ENCODE assay signal across 11 cellular contexts in the genomic region with DNA sequence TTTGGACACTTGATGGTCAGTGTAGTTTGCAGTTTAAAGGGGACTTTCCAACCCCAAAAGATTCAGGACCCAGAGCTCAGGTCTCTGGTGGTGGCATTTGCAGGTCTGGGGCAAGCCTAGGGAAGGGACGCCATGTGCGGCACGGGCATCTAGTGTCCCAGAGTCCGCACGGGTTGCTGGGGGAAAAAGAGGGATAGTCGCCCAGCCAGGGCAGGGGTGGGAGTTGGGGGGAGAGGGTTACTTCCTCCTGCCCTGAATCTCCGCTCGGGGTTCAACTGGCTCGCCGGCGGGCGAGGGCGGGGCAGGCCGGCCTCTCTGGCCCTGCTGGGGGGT. TPM values are rescaled to one million over a fixed set of nuclear protein-coding genes. Genes with fewer than 3 reads are reported as not detected.
DNase-seq lines count a peak whose midpoint lies in the region; ATAC-seq and TF ChIP-seq lines count a peak whose summit lies in the region.
"Had no signal": no experiment of that assay in that cellular context is flagged by ENCODE, and none has a peak within 500 bp of the region (broad histone marks: within the 10 kb centered on the region; RNA-seq: fewer than 3 reads in every experiment).

No MANE protein-coding gene starts in this region.

- H3K4me1 ChIP-seq in CD8-positive, alpha-beta memory T cell (ENCODE audit: insufficient read depth, low read length) = no peaks in the 10 kb centered on the region
- H3K4me1 ChIP-seq in PC-3 (ENCODE audit: insufficient read depth, low read length) (no peaks in the 10 kb centered on the region), hepatocyte (ENCODE audit: insufficient read depth) (peaks cover 3% of the 10 kb centered on the region), mesendoderm (ENCODE audit: control insufficient read depth, low read depth, low read length) (no peaks in the 10 kb centered on the region)

- H3K9me3 Mint-ChIP-seq in CD8-positive, alpha-beta memory T cell = no peaks in the 10 kb centered on the region
- no peaks in the 10 kb centered on the region for H3K9me3 Mint-ChIP-seq in progenitor cell of endocrine pancreas (ENCODE audit: low read depth)

- peak overlapping the region; percentile 86 for H3K4me2 ChIP-seq in PC-3 (ENCODE audit: low read length)
- peak overlapping the region; percentile 99 for H3K4me2 ChIP-seq in hepatocyte
- H3K4me2 ChIP-seq in mesendoderm (ENCODE audit: low read length) = no peak overlapping the region

- DNase-seq in CD8-positive, alpha-beta memory T cell = no peak
- DNase-seq in PC-3 (no peak), hepatocyte (ENCODE audit: low spot score) (no peak), progenitor cell of endocrine pancreas (ENCODE audit: low spot score, unreplicated experiment) (no peak), mesendoderm (no peak), amniotic stem cell (lab: John Stamatoyannopoulos, UW) (no peak), NCI-H2227 (lab: John Stamatoyannopoulos, UW; ENCODE audit: unreplicated experiment) (no peak)
- DNase-seq: T1000 had no signal

- H3F3A ChIP-seq in PC-3 (ENCODE audit: low read length, unreplicated experiment) = no peaks in the 10 kb centered on the region

- CTCF ChIA-PET in CD8-positive, alpha-beta memory T cell (lab: Charles Lee) = interaction anchor here (3.3 kb wide), 1 partner anchor 13 kb away, joined by 19 read pairs; the partner anchor contains the start of gene NAE1
- CTCF ChIA-PET in PC-3 (lab: Charles Lee) = interaction anchor here (0.8 kb wide), 1 partner anchor 13 kb away, joined by 3 read pairs; the partner anchor contains the start of gene NAE1

- no peak overlapping the region for H2BK15ac ChIP-seq in mesendoderm (replicated peaks; ENCODE audit: low read depth)

- H3K79me2 ChIP-seq in PC-3 (ENCODE audit: low read length) (no peaks in the 10 kb centered on the region), hepatocyte (no peaks in the 10 kb centered on the region), mesendoderm (ENCODE audit: control insufficient read depth, insufficient read depth, low read length) (no peaks in the 10 kb centered on the region)

- H4K5ac ChIP-seq in mesendoderm (ENCODE audit: low read length) = no peak overlapping the region

- H2AFZ ChIP-seq in PC-3 (ENCODE audit: low read length) = 0 out of 2 replicates have a peak overlapping the region, but pooled peaks have one; percentile 34
- H2AFZ ChIP-seq in hepatocyte = no peak overlapping the region

- no peak overlapping the region for H2AK5ac ChIP-seq in mesendoderm (ENCODE audit: low read length)

- H2BK120ac ChIP-seq in mesendoderm (ENCODE audit: low read depth, low read length) = no peak overlapping the region

- H4K20me1 ChIP-seq in PC-3 (ENCODE audit: low read length) (no peaks in the 10 kb centered on the region), hepatocyte (ENCODE audit: insufficient read depth, poor library complexity, severe bottlenecking) (no peaks in the 10 kb centered on the region)

- no peaks in the 10 kb centered on the region for H3K9me2 ChIP-seq in PC-3 (replicated peaks; ENCODE audit: low read length)
- no peaks in the 10 kb centered on the region for H3K9me2 ChIP-seq in hepatocyte (replicated peaks; ENCODE audit: insufficient read depth)

- peak overlapping the region in 1 of 8 donors; percentile 21 for H3K27ac Mint-ChIP-seq in CD8-positive, alpha-beta memory T cell
- peak overlapping the region; percentile 52 for H3K27ac Mint-ChIP-seq in progenitor cell of endocrine pancreas

- H3K4ac ChIP-seq in mesendoderm (ENCODE audit: low read depth, low read length) = no peak overlapping the region

- intact Hi-C loops in PC-3 (cut with micrococcal nuclease) = no loop called here

- H3K9ac ChIP-seq in PC-3 (ENCODE audit: low read length) (no peak overlapping the region), mesendoderm (ENCODE audit: low read length) (no peak overlapping the region)

- no peak overlapping the region for H3K27ac ChIP-seq in CD8-positive, alpha-beta memory T cell (ENCODE audit: low read depth, low read length)
- H3K27ac ChIP-seq in PC-3 (ENCODE audit: low read length) (no peak overlapping the region), hepatocyte (no peak overlapping the region), mesendoderm (ENCODE audit: low read depth, low read length) (no peak overlapping the region)

- no peaks in the 10 kb centered on the region for H3K79me1 ChIP-seq in mesendoderm (ENCODE audit: low read length)

- no peaks in the 10 kb centered on the region for H3K36me3 Mint-ChIP-seq in CD8-positive, alpha-beta memory T cell
- no peaks in the 10 kb centered on the region for H3K36me3 Mint-ChIP-seq in progenitor cell of endocrine pancreas (ENCODE audit: insufficient read depth)

- 26% methylated on average over 6 of the region's 14 CpGs for WGBS in hepatocyte (ENCODE audit: low lambda C conversion rate, missing lambda C conversion rate)
- no CpG with 5 or more reads among the region's 14 CpGs for WGBS in mesendoderm (ENCODE audit: extremely low coverage, insufficient coverage, low lambda C conversion rate)

- H3K27me3 Mint-ChIP-seq in CD8-positive, alpha-beta memory T cell = peaks cover 39 to 48% of the 10 kb centered on the region in 2 donors
- peaks cover 80% of the 10 kb centered on the region for H3K27me3 Mint-ChIP-seq in progenitor cell of endocrine pancreas

- peak overlapping the region in 5 of 7 donors; percentile 26 to 71 (median 64) for H3K4me3 Mint-ChIP-seq in CD8-positive, alpha-beta memory T cell
- H3K4me3 Mint-ChIP-seq in progenitor cell of endocrine pancreas (ENCODE audit: low read depth) = peak overlapping the region; percentile 72

- no peaks in the 10 kb centered on the region for H3K9me3 ChIP-seq in CD8-positive, alpha-beta memory T cell (ENCODE audit: low read length)
- H3K9me3 ChIP-seq in PC-3 (ENCODE audit: low read length) (no peaks in the 10 kb centered on the region), hepatocyte (ENCODE audit: low read depth) (no peaks in the 10 kb centered on the region)

- H3K4me1 Mint-ChIP-seq in CD8-positive, alpha-beta memory T cell = peaks cover 3 to 16% (median 5%) of the 10 kb centered on the region in 3 donors
- peaks cover 3% of the 10 kb centered on the region for H3K4me1 Mint-ChIP-seq in progenitor cell of endocrine pancreas (ENCODE audit: low read depth)

- no peak overlapping the region for H4K8ac ChIP-seq in mesendoderm (ENCODE audit: low read depth, low read length)

- peaks cover 15% of the 10 kb centered on the region for H3K27me3 ChIP-seq in CD8-positive, alpha-beta memory T cell (ENCODE audit: insufficient read depth, low read length, poor library complexity, severe bottlenecking)
- peaks cover 18% of the 10 kb centered on the region for H3K27me3 ChIP-seq in PC-3 (ENCODE audit: low read length)
- peaks cover 48% of the 10 kb centered on the region for H3K27me3 ChIP-seq in hepatocyte
- H3K27me3 ChIP-seq in mesendoderm (ENCODE audit: insufficient read depth, low read length, poor library complexity) = peaks cover 23% of the 10 kb centered on the region

- no peak overlapping the region for H3K18ac ChIP-seq in mesendoderm (ENCODE audit: low read length)

- BruUV-seq in PC-3 (replicated peaks; lab: Mats Ljungman, UMichigan) = no TSS peak

- POLR2A ChIA-PET in CD8-positive, alpha-beta memory T cell (lab: Charles Lee) = no interaction called here
- POLR2A ChIA-PET in PC-3 (lab: Charles Lee; ENCODE audit: unreplicated experiment) = no interaction called here

- ATAC-seq in PC-3 = peak; percentile 27
- ATAC-seq in HG03139 (IDR thresholded peaks at IDR 0.05; ENCODE audit: unreplicated experiment) = no peak

- H3K36me3 ChIP-seq in CD8-positive, alpha-beta memory T cell (ENCODE audit: insufficient read depth, low read length) = no peaks in the 10 kb centered on the region
- H3K36me3 ChIP-seq in PC-3 (ENCODE audit: low read depth, low read length) (no peaks in the 10 kb centered on the region), hepatocyte (replicated peaks; ENCODE audit: insufficient read depth, low read depth) (no peaks in the 10 kb centered on the region), mesendoderm (ENCODE audit: control insufficient read depth, insufficient read depth, low read length) (no peaks in the 10 kb centered on the region)

- H3K56ac ChIP-seq in mesendoderm (ENCODE audit: low read length) = no peak overlapping the region

- no peak overlapping the region for H2BK5ac ChIP-seq in mesendoderm (ENCODE audit: low read length)

- TF ChIP-seq CTCF in PC-3 (conservative IDR thresholded peaks at IDR 0.05; ENCODE audit: low read depth, low read length) (no peak), hepatocyte (IDR thresholded peaks at IDR 0.05; ENCODE audit: poor library complexity) (no peak), progenitor cell of endocrine pancreas (IDR thresholded peaks at IDR 0.05; ENCODE audit: unreplicated experiment) (no peak)

- H3K23ac ChIP-seq in mesendoderm (ENCODE audit: low read length) = no peak overlapping the region

- H3K4me3 ChIP-seq in CD8-positive, alpha-beta memory T cell (ENCODE audit: low read length) = no peak overlapping the region
- H3K4me3 ChIP-seq in PC-3 (ENCODE audit: low read length) = peak overlapping the region; percentile 62; the same call in 1 of the 2 replicates
- no peak overlapping the region for H3K4me3 ChIP-seq in hepatocyte
- no peak overlapping the region for H3K4me3 ChIP-seq in mesendoderm (ENCODE audit: low read length)

RNA-seq across cellular contexts. Expression of gene CA7, which starts 0.2 kb away (rescaled TPM):
- not detected for total RNA-seq in CD8-positive, alpha-beta memory T cell
- polyA plus RNA-seq in CD8-positive, alpha-beta memory T cell = not detected
- total RNA-seq in PC-3 (2014; rRNA removed) (not detected in 2 replicates), hepatocyte (2.5 and 3.3 TPM in 2 replicates), progenitor cell of endocrine pancreas (not detected in 2 replicates)
- polyA plus RNA-seq in hepatocyte = 0.25 and 3.3 TPM in 2 replicates
- 0.32 TPM for polyA plus RNA-seq in mesendoderm (2013, experiment 1 of 2)
- polyA plus RNA-seq in mesendoderm (2013, experiment 2 of 2) = 0.18 TPM
- total RNA-seq: glomerular endothelial cell, pulmonary artery endothelial cell had no signal

RNA-seq across cellular contexts. Expression of gene NAE1, which starts 13.2 kb away (rescaled TPM):
- total RNA-seq in CD8-positive, alpha-beta memory T cell = 100 to 1,000 TPM; 105 to 110 TPM
- polyA plus RNA-seq in CD8-positive, alpha-beta memory T cell = 76.6 TPM
- 55.1 and 82.3 TPM in 2 replicates for total RNA-seq in PC-3 (2014; rRNA removed)
- 68.5 and 72.6 TPM in 2 replicates for total RNA-seq in hepatocyte
- polyA plus RNA-seq in hepatocyte = 58.7 and 60.3 TPM in 2 replicates
- total RNA-seq in progenitor cell of endocrine pancreas = 114 and 117 TPM in 2 replicates
- 269 TPM for polyA plus RNA-seq in mesendoderm (2013, experiment 1 of 2)
- polyA plus RNA-seq in mesendoderm (2013, experiment 2 of 2) = 258 TPM

RNA-seq across cellular contexts. Expression of gene PDP2, which starts 36.3 kb away (rescaled TPM):
- 10 to 100 TPM; 20.0 to 25.4 TPM for total RNA-seq in CD8-positive, alpha-beta memory T cell
- 4.5 TPM for polyA plus RNA-seq in CD8-positive, alpha-beta memory T cell
- total RNA-seq in PC-3 (2014; rRNA removed) = 2.8 and 12.7 TPM in 2 replicates
- 9.7 and 17.7 TPM in 2 replicates for total RNA-seq in hepatocyte
- polyA plus RNA-seq in hepatocyte = 3.5 and 5.2 TPM in 2 replicates
- total RNA-seq in progenitor cell of endocrine pancreas = 17.0 and 20.0 TPM in 2 replicates
- 5.9 TPM for polyA plus RNA-seq in mesendoderm (2013, experiment 1 of 2)
- 6.1 TPM for polyA plus RNA-seq in mesendoderm (2013, experiment 2 of 2)

RNA-seq across cellular contexts. Expression of gene TERB1, which starts 42.6 kb away (rescaled TPM):
- total RNA-seq in CD8-positive, alpha-beta memory T cell = under 1 TPM in 1 of 2 experiments, not detected in 1; 0.20 TPM
- polyA plus RNA-seq in CD8-positive, alpha-beta memory T cell = not detected
- total RNA-seq in PC-3 (2014; rRNA removed) (0.23 TPM in 1 of 2 replicates, not detected in the other), hepatocyte (0.07 TPM in 1 of 2 replicates, not detected in the other), progenitor cell of endocrine pancreas (0.29 TPM in 1 of 2 replicates, not detected in the other)
- polyA plus RNA-seq in hepatocyte = not detected in 2 replicates
- not detected for polyA plus RNA-seq in mesendoderm (2013, experiment 1 of 2)
- not detected for polyA plus RNA-seq in mesendoderm (2013, experiment 2 of 2)
- total RNA-seq: glomerular endothelial cell had no signal
